In the genomic region with DNA sequence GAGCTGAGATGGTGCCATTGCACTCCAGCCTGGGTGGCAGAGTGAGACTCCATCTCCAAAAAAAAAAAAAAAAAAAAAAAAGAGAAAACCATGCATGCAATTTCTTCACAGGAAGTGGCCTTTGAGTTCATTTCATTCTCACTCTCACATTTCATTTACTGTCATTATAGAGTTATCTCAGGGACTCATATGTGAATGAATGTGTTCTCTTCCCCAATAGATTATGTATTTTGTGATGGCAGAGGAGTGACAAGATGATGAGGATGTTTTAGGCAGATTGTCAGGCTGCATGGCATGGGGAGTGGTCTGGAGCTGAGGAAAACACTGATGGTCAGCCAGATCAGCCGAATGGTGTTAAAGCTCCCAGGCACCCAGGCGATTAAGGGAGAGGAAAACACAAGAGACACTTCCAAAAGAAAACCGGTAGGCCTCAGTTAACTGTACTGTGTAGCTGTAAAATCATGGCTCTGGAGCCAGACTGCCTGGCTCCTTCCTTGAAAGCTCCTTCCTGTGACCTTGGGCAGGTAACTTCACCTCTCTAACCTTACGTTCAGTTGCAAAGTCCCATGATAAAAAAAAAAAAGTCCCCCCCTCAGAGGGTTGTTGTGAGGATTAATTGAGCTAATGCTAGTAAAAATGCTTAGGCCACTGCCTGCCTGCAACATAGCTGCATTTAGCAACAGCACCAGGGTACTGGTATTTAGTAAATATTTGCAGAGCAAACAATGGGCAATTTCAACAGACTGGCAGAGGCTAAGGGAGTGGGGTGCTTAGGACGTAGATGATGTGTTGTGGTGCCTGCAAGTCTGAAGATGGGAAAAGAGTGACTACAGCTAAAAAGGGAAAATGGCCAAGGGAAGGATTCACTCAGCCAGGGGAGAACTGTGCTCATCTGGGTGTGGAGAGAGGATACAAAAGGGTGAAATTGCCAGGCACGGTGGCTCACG, we compare ENCODE assay signal across 1 cellular context.
TF ChIP-seq lines count a peak whose summit lies in the region.

No MANE protein-coding gene starts in this region.

TF ChIP-seq in HepG2, 621 proteins besides CTCF, POLR2A, EP300 and RAD21 (continued from another document and continues in another):
- TF ChIP-seq, protein P1, sequence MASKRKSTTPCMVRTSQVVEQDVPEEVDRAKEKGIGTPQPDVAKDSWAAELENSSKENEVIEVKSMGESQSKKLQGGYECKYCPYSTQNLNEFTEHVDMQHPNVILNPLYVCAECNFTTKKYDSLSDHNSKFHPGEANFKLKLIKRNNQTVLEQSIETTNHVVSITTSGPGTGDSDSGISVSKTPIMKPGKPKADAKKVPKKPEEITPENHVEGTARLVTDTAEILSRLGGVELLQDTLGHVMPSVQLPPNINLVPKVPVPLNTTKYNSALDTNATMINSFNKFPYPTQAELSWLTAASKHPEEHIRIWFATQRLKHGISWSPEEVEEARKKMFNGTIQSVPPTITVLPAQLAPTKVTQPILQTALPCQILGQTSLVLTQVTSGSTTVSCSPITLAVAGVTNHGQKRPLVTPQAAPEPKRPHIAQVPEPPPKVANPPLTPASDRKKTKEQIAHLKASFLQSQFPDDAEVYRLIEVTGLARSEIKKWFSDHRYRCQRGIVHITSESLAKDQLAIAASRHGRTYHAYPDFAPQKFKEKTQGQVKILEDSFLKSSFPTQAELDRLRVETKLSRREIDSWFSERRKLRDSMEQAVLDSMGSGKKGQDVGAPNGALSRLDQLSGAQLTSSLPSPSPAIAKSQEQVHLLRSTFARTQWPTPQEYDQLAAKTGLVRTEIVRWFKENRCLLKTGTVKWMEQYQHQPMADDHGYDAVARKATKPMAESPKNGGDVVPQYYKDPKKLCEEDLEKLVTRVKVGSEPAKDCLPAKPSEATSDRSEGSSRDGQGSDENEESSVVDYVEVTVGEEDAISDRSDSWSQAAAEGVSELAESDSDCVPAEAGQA (IDR thresholded peaks at IDR 0.05; ENCODE audit: low read depth), result no peak
- TF ChIP-seq, protein P1 (CRISPR knock-in tag; IDR thresholded peaks at IDR 0.05; ENCODE audit: borderline replicate concordance), result no peak; the same call in 1 of the 2 replicates
- TF ChIP-seq SAFB2 (CRISPR knock-in tag; IDR thresholded peaks at IDR 0.05; ENCODE audit: borderline replicate concordance, low read depth) (no peak), ZNF430 (CRISPR knock-in tag; IDR thresholded peaks at IDR 0.05) (no peak; the same call in 1 of the 2 replicates), ZKSCAN1 (IDR thresholded peaks at IDR 0.05; ENCODE audit: low read length) (no peak), ZNF747 (CRISPR knock-in tag; IDR thresholded peaks at IDR 0.05; ENCODE audit: borderline replicate concordance) (no peak; the same call in 1 of the 2 replicates), HDAC1 (CRISPR knock-in tag; IDR thresholded peaks at IDR 0.05) (peak; percentile 91), ZNF616 (CRISPR knock-in tag; IDR thresholded peaks at IDR 0.05; ENCODE audit: low read depth) (no peak), KDM5A (IDR thresholded peaks at IDR 0.05; ENCODE audit: borderline replicate concordance, low read length) (no peak), RBFOX2 (IDR thresholded peaks at IDR 0.05; ENCODE audit: low read depth, low read length) (no peak), TBP (CRISPR knock-in tag; IDR thresholded peaks at IDR 0.05) (no peak), ZNF234 (CRISPR knock-in tag; conservative IDR thresholded peaks at IDR 0.05) (no peak), TAF15 (IDR thresholded peaks at IDR 0.05; ENCODE audit: low read depth, low read length, poor library complexity, severe bottlenecking) (no peak), NFYC (CRISPR knock-in tag; IDR thresholded peaks at IDR 0.05) (no peak), ZFP41 (CRISPR knock-in tag; IDR thresholded peaks at IDR 0.05; ENCODE audit: borderline replicate concordance) (no peak), NFIB (CRISPR knock-in tag; IDR thresholded peaks at IDR 0.05; ENCODE audit: borderline replicate concordance) (no peak), KLF11 (CRISPR knock-in tag; IDR thresholded peaks at IDR 0.05) (no peak), CENPX (CRISPR knock-in tag; IDR thresholded peaks at IDR 0.05) (no peak), KDM3A (CRISPR knock-in tag; IDR thresholded peaks at IDR 0.05; ENCODE audit: low read depth) (no peak), ZNF782 (CRISPR knock-in tag; IDR thresholded peaks at IDR 0.05; ENCODE audit: borderline replicate concordance) (no peak), ZFP90 (CRISPR knock-in tag; IDR thresholded peaks at IDR 0.05; ENCODE audit: borderline replicate concordance) (peak; percentile 60; the same call in 1 of the 2 replicates), ZNF557 (CRISPR knock-in tag; IDR thresholded peaks at IDR 0.05) (no peak), SOX13 (IDR thresholded peaks at IDR 0.05) (peak; percentile 77; the same call in 1 of the 2 replicates), SOX13 (CRISPR knock-in tag; conservative IDR thresholded peaks at IDR 0.05 in 1 of 2, IDR thresholded peaks at IDR 0.05 in 1 of 2) (peak in 1 of 2 experiments; percentile 93; a peak in 2 of 4 replicates)
- TF ChIP-seq, protein P2, sequence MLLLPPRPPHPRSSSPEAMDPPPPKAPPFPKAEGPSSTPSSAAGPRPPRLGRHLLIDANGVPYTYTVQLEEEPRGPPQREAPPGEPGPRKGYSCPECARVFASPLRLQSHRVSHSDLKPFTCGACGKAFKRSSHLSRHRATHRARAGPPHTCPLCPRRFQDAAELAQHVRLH (CRISPR knock-in tag; IDR thresholded peaks at IDR 0.05; ENCODE audit: borderline replicate concordance, low read depth), result peak; percentile 78; the same call in 1 of the 2 replicates
- TF ChIP-seq, protein P3, sequence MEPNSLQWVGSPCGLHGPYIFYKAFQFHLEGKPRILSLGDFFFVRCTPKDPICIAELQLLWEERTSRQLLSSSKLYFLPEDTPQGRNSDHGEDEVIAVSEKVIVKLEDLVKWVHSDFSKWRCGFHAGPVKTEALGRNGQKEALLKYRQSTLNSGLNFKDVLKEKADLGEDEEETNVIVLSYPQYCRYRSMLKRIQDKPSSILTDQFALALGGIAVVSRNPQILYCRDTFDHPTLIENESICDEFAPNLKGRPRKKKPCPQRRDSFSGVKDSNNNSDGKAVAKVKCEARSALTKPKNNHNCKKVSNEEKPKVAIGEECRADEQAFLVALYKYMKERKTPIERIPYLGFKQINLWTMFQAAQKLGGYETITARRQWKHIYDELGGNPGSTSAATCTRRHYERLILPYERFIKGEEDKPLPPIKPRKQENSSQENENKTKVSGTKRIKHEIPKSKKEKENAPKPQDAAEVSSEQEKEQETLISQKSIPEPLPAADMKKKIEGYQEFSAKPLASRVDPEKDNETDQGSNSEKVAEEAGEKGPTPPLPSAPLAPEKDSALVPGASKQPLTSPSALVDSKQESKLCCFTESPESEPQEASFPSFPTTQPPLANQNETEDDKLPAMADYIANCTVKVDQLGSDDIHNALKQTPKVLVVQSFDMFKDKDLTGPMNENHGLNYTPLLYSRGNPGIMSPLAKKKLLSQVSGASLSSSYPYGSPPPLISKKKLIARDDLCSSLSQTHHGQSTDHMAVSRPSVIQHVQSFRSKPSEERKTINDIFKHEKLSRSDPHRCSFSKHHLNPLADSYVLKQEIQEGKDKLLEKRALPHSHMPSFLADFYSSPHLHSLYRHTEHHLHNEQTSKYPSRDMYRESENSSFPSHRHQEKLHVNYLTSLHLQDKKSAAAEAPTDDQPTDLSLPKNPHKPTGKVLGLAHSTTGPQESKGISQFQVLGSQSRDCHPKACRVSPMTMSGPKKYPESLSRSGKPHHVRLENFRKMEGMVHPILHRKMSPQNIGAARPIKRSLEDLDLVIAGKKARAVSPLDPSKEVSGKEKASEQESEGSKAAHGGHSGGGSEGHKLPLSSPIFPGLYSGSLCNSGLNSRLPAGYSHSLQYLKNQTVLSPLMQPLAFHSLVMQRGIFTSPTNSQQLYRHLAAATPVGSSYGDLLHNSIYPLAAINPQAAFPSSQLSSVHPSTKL (CRISPR knock-in tag; IDR thresholded peaks at IDR 0.05), result peak; percentile 93
- TF ChIP-seq, protein P4, sequence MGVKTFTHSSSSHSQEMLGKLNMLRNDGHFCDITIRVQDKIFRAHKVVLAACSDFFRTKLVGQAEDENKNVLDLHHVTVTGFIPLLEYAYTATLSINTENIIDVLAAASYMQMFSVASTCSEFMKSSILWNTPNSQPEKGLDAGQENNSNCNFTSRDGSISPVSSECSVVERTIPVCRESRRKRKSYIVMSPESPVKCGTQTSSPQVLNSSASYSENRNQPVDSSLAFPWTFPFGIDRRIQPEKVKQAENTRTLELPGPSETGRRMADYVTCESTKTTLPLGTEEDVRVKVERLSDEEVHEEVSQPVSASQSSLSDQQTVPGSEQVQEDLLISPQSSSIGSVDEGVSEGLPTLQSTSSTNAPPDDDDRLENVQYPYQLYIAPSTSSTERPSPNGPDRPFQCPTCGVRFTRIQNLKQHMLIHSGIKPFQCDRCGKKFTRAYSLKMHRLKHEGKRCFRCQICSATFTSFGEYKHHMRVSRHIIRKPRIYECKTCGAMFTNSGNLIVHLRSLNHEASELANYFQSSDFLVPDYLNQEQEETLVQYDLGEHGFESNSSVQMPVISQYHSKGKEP (CRISPR knock-in tag; IDR thresholded peaks at IDR 0.05), result no peak
- TF ChIP-seq, protein P5, sequence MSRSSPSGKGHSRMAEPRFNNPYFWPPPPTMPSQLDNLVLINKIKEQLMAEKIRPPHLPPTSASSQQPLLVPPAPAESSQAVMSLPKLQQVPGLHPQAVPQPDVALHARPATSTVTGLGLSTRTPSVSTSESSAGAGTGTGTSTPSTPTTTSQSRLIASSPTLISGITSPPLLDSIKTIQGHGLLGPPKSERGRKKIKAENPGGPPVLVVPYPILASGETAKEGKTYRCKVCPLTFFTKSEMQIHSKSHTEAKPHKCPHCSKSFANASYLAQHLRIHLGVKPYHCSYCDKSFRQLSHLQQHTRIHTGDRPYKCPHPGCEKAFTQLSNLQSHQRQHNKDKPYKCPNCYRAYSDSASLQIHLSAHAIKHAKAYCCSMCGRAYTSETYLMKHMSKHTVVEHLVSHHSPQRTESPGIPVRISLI (CRISPR knock-in tag; IDR thresholded peaks at IDR 0.05; ENCODE audit: borderline replicate concordance), result peak; percentile 89
- TF ChIP-seq, protein P6, sequence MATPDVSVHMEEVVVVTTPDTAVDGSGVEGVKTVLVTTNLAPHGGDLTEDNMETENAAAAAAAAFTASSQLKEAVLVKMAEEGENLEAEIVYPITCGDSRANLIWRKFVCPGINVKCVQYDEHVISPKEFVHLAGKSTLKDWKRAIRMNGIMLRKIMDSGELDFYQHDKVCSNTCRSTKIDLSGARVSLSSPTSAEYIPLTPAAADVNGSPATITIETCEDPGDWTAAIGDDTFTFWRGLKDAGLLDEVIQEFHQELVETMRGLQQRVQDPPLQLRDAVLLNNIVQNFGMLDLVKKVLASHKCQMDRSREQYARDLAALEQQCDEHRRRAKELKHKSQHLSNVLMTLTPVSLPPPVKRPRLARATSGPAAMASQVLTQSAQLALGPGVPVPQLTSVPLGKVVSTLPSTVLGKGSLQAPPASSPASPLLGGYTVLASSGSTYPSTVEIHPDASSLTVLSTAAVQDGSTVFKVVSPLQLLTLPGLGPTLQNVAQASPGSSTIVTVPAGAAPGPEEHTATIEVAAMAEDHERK (CRISPR knock-in tag; IDR thresholded peaks at IDR 0.05; ENCODE audit: low read depth), result no peak
- TF ChIP-seq, protein P7, sequence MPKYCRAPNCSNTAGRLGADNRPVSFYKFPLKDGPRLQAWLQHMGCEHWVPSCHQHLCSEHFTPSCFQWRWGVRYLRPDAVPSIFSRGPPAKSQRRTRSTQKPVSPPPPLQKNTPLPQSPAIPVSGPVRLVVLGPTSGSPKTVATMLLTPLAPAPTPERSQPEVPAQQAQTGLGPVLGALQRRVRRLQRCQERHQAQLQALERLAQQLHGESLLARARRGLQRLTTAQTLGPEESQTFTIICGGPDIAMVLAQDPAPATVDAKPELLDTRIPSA (CRISPR knock-in tag; IDR thresholded peaks at IDR 0.05; ENCODE audit: borderline replicate concordance), result no peak
- TF ChIP-seq, protein P8, sequence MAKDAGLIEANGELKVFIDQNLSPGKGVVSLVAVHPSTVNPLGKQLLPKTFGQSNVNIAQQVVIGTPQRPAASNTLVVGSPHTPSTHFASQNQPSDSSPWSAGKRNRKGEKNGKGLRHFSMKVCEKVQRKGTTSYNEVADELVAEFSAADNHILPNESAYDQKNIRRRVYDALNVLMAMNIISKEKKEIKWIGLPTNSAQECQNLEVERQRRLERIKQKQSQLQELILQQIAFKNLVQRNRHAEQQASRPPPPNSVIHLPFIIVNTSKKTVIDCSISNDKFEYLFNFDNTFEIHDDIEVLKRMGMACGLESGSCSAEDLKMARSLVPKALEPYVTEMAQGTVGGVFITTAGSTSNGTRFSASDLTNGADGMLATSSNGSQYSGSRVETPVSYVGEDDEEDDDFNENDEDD (CRISPR knock-in tag; IDR thresholded peaks at IDR 0.05; ENCODE audit: borderline replicate concordance), result no peak
- TF ChIP-seq, protein P9, sequence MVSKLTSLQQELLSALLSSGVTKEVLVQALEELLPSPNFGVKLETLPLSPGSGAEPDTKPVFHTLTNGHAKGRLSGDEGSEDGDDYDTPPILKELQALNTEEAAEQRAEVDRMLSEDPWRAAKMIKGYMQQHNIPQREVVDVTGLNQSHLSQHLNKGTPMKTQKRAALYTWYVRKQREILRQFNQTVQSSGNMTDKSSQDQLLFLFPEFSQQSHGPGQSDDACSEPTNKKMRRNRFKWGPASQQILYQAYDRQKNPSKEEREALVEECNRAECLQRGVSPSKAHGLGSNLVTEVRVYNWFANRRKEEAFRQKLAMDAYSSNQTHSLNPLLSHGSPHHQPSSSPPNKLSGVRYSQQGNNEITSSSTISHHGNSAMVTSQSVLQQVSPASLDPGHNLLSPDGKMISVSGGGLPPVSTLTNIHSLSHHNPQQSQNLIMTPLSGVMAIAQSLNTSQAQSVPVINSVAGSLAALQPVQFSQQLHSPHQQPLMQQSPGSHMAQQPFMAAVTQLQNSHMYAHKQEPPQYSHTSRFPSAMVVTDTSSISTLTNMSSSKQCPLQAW (CRISPR knock-in tag; IDR thresholded peaks at IDR 0.05), result no peak
